32 cellular contexts compared by ENCODE assay signal in genomic region chr11:108926522-108927380, GRCh38.
DNase-seq lines count a peak whose midpoint lies in the region; ATAC-seq, FAIRE-seq and TF ChIP-seq lines count a peak whose summit lies in the region.
"Had no signal": no experiment of that assay in that cellular context is flagged by ENCODE, and none has a peak within 500 bp of the region (broad histone marks: within the 10 kb centered on the region; RNA-seq: fewer than 3 reads in every experiment).

No MANE protein-coding gene starts in this region.

- no peak for FAIRE-seq in RCC 7860 (lab: Jason Lieb, UNC)
- FAIRE-seq: TTC549 had no signal

- DNase-seq in AG10803 (ENCODE audit: low read depth) (peak; percentile 55), HFFc6 (no peak), chondrocyte (ENCODE audit: low spot score) (no peak), NCI-H146 treated with DMSO at 0.1 percent for 48 hours (lab: John Stamatoyannopoulos, UW; ENCODE audit: unreplicated experiment) (no peak), RCC 7860 (ENCODE audit: low spot score) (no peak), DMS79 treated with DMSO at 0.1 percent for 48 hours (lab: John Stamatoyannopoulos, UW) (no peak)
- DNase-seq: ACHN; activated CD4-positive, alpha-beta memory T cell treated with anti-CD3 and anti-CD28 coated beads for 36 hours; activated CD8-positive, alpha-beta memory T cell treated with anti-CD3 and anti-CD28 coated beads, Interleukin-2, amount 50 U/mL, for 48 hours; COR-L47; DMS79; esophagus squamous epithelium; hippocampal formation; naive thymus-derived CD8-positive, alpha-beta T cell; NCI-H1092; NCI-H1930; NCI-H524 treated with DMSO at 0.1 percent for 48 hours; ovary; SIG-M5; stimulated activated CD4-positive, alpha-beta T cell treated with anti-CD3 and anti-CD28 coated beads, Interleukin-1b, Interleukin-23, amount 100 ng/mL, for 48 hours; stomach had no signal

- ATAC-seq in GM21381 (IDR thresholded peaks at IDR 0.05; ENCODE audit: unreplicated experiment): no peak
- ATAC-seq: activated CD4-positive, CD25-positive, alpha-beta regulatory T cell treated with anti-CD3 and anti-CD28 coated beads, Interleukin-2, amount 50 U/mL, for 24 hours; activated naive CD4-positive, alpha-beta T cell treated with anti-CD3 and anti-CD28 coated beads, Interleukin-2, amount 50 U/mL, for 72 hours; naive thymus-derived CD8-positive, alpha-beta T cell; Panc1 had no signal

- H3K4me3 Mint-ChIP-seq in HFFc6: peak overlapping the region; percentile 5; the same call in 1 of the 2 replicates
- H3K4me3 Mint-ChIP-seq in chondrocyte (ENCODE audit: unreplicated experiment): no peak overlapping the region
- peak overlapping the region in 1 of 3 experiments; percentile 36 for H3K4me3 Mint-ChIP-seq in nephron
- H3K4me3 Mint-ChIP-seq: activated CD4-positive, alpha-beta memory T cell treated with anti-CD3 and anti-CD28 coated beads for 36 hours; dendritic cell treated with granulocyte-macrophage colony-stimulating factor and Interleukin-4, amounts not matched to agents 40 ng/mL and 50 ng/mL, for 4 days; naive thymus-derived CD8-positive, alpha-beta T cell had no signal

- H3K4me1 Mint-ChIP-seq in HFFc6 (ENCODE audit: low read depth) (peaks cover 74% of the 10 kb centered on the region), chondrocyte (ENCODE audit: low read depth) (peaks cover 10% of the 10 kb centered on the region), nephron (peaks cover 55% of the 10 kb centered on the region)

- no peak overlapping the region for H3K4me3 ChIP-seq in AG10803 (ENCODE audit: low read length)
- H3K4me3 ChIP-seq: BLaER1 treated with 17β-estradiol and CSF1 and Interleukin-3, amounts not matched to agents 10 nM and 100 nM; esophagus squamous epithelium; ovary; smooth muscle cell; stomach; tibial nerve had no signal

- H3K36me3 Mint-ChIP-seq in HFFc6 (ENCODE audit: low read depth) (peaks cover 15% of the 10 kb centered on the region), chondrocyte (ENCODE audit: low read depth) (peaks cover 4% of the 10 kb centered on the region), nephron (ENCODE audit: low read depth) (peaks cover 4% of the 10 kb centered on the region)
- H3K36me3 Mint-ChIP-seq: activated naive CD4-positive, alpha-beta T cell treated with anti-CD3 and anti-CD28 coated beads, Interleukin-2, amount 50 U/mL, for 72 hours had no signal

- TF ChIP-seq CTCF in AG10803 (conservative IDR thresholded peaks at IDR 0.05; ENCODE audit: low read length): no peak
- no peak for TF ChIP-seq CTCF in HFFc6 (IDR thresholded peaks at IDR 0.05)
- TF ChIP-seq CTCF in chondrocyte (IDR thresholded peaks at IDR 0.05): no peak
- TF ChIP-seq CTCF in nephron (IDR thresholded peaks at IDR 0.05; ENCODE audit: unreplicated experiment in 3 of 3): no peak

- peak overlapping the region; percentile 27 for H3K27ac Mint-ChIP-seq in HFFc6
- peak overlapping the region; percentile 6 for H3K27ac Mint-ChIP-seq in chondrocyte (ENCODE audit: unreplicated experiment)
- H3K27ac Mint-ChIP-seq in nephron: peak overlapping the region; percentile 16 to 94 (median 41)
- H3K27ac Mint-ChIP-seq: activated CD4-positive, alpha-beta memory T cell treated with anti-CD3 and anti-CD28 coated beads for 36 hours; activated naive CD4-positive, alpha-beta T cell treated with anti-CD3 and anti-CD28 coated beads, Interleukin-2, amount 50 U/mL, for 72 hours; activated T-helper 2 cell treated with anti-CD3 and anti-CD28 coated beads, Interferon-gamma antibody, Interleukin-2, Interleukin-4, amounts not matched to agents 10 μg/mL and 5 μg/mL and 100 μg/mL, durations not matched to agents 14 hours and 24 hours and 36 hours; dendritic cell treated with granulocyte-macrophage colony-stimulating factor and Interleukin-4, amounts not matched to agents 40 ng/mL and 50 ng/mL, for 4 days; naive thymus-derived CD8-positive, alpha-beta T cell had no signal

- peaks cover 1% of the 10 kb centered on the region; the same call in 1 of the 2 replicates for H3K27me3 Mint-ChIP-seq in HFFc6 (ENCODE audit: insufficient read depth)
- H3K27me3 Mint-ChIP-seq in chondrocyte (ENCODE audit: low read depth): no peaks in the 10 kb centered on the region
- no peaks in the 10 kb centered on the region for H3K27me3 Mint-ChIP-seq in nephron (ENCODE audit: low read depth)
- H3K27me3 Mint-ChIP-seq: activated CD4-positive, alpha-beta memory T cell treated with anti-CD3 and anti-CD28 coated beads for 36 hours; dendritic cell treated with granulocyte-macrophage colony-stimulating factor and Interleukin-4, amounts not matched to agents 40 ng/mL and 50 ng/mL, for 4 days; naive thymus-derived CD8-positive, alpha-beta T cell had no signal

- no peaks in the 10 kb centered on the region for H3K9me3 Mint-ChIP-seq in HFFc6
- no peaks in the 10 kb centered on the region for H3K9me3 Mint-ChIP-seq in chondrocyte (ENCODE audit: low read depth)
- H3K9me3 Mint-ChIP-seq in nephron: no peaks in the 10 kb centered on the region
- H3K9me3 Mint-ChIP-seq: activated CD4-positive, alpha-beta memory T cell treated with anti-CD3 and anti-CD28 coated beads for 36 hours; activated naive CD4-positive, alpha-beta T cell treated with anti-CD3 and anti-CD28 coated beads, Interleukin-2, amount 50 U/mL, for 72 hours; activated T-helper 2 cell treated with anti-CD3 and anti-CD28 coated beads, Interferon-gamma antibody, Interleukin-2, Interleukin-4, amounts not matched to agents 10 μg/mL and 5 μg/mL and 100 μg/mL, durations not matched to agents 14 hours and 24 hours and 36 hours; dendritic cell treated with granulocyte-macrophage colony-stimulating factor and Interleukin-4, amounts not matched to agents 40 ng/mL and 50 ng/mL, for 4 days; naive thymus-derived CD8-positive, alpha-beta T cell had no signal
